1 cellular context compared by ENCODE assay signal in genomic region chr3:183933160-183933559, GRCh38.
TF ChIP-seq lines count a peak whose summit lies in the region.

No MANE protein-coding gene starts in this region.

TF ChIP-seq in H1, 55 proteins besides CTCF, POLR2A, EP300 and RAD21 (continued from another document):
- TF ChIP-seq MAX (IDR thresholded peaks at IDR 0.05) (no peak), E2F6 (IDR thresholded peaks at IDR 0.05) (no peak), USF2 (IDR thresholded peaks at IDR 0.05; ENCODE audit: low read length) (no peak), TAF1 (IDR thresholded peaks at IDR 0.05; ENCODE audit: low read depth, low read length) (no peak), CHD7 (IDR thresholded peaks at IDR 0.05; ENCODE audit: insufficient replicate concordance, low read length) (no peak), MAFK (IDR thresholded peaks at IDR 0.05; ENCODE audit: low read depth, low read length) (no peak), NRF1 (IDR thresholded peaks at IDR 0.05; ENCODE audit: low read depth, low read length) (no peak), POLR2AphosphoS5 (IDR thresholded peaks at IDR 0.05; ENCODE audit: low read depth, low read length) (no peak)
